ENCODE assay signal across 8 cellular contexts in genomic region chr4:83285022-83285387, GRCh38. TPM values are rescaled to one million over a fixed set of nuclear protein-coding genes. Genes with fewer than 3 reads are reported as not detected.
DNase-seq lines count a peak whose midpoint lies in the region; ATAC-seq and TF ChIP-seq lines count a peak whose summit lies in the region.

No MANE protein-coding gene starts in this region.

- no peak for TF ChIP-seq EP300 in stomach (IDR thresholded peaks at IDR 0.05)

- peak overlapping the region; percentile 57 to 84 (median 69) for H3K4me3 ChIP-seq in stomach

- H3K27me3 ChIP-seq in stomach: no peaks in the 10 kb centered on the region

- no peaks in the 10 kb centered on the region for H3K36me3 ChIP-seq in stomach

- intact Hi-C loops in left colon (cut with DNase I, micrococcal nuclease) (loop anchor here in 1 of 2 donors (10.0 kb wide), 1 partner anchor 820 kb away; no protein-coding TSS in a partner anchor), stomach (cut with DNase I; ENCODE audit: low total_unique reads) (no loop called here)

- DNase-seq in NCI-H524 (lab: John Stamatoyannopoulos, UW): peak; percentile 2 to 21
- DNase-seq in NCI-H524 treated with DMSO at 0.1 percent for 48 hours (lab: John Stamatoyannopoulos, UW): no peak
- DNase-seq in RWPE1 (ENCODE audit: low spot score): peak; percentile 22
- DNase-seq in left colon: peak in 1 of 2 donors; percentile 33
- DNase-seq in stomach: no peak

- CTCF ChIA-PET in RWPE1 (lab: Yijun Ruan, JAX): interaction anchor here (0.5 to 1.2 kb wide), 5 partner anchors 10 to 984 kb away, joined by 3 to 6 read pairs (median 4); no protein-coding TSS in a partner anchor

- WGBS in stomach, 5 donors: 1 to 3% (median 1%) methylated on average over 10 of the region's 10 CpGs

- TF ChIP-seq CTCF in RWPE1 (conservative IDR thresholded peaks at IDR 0.05; ENCODE audit: low read depth) (no peak), stomach (IDR thresholded peaks at IDR 0.05) (no peak)

- ATAC-seq in HG03066 (IDR thresholded peaks at IDR 0.05; ENCODE audit: low read depth, unreplicated experiment) (peak; percentile 23), left colon (peak; percentile 42), HG03521 (IDR thresholded peaks at IDR 0.05; ENCODE audit: unreplicated experiment) (no peak)

- POLR2A ChIA-PET in RWPE1 (lab: Yijun Ruan, JAX; ENCODE audit: low non-redundant PET): interaction anchor here (0.5 to 1.0 kb wide), 3 partner anchors 10 to 389 kb away, joined by 3 read pairs; partner anchors contain the start of gene HPSE

- peaks cover 7 to 35% (median 18%) of the 10 kb centered on the region in 4 donors for H3K4me1 ChIP-seq in stomach

- TF ChIP-seq POLR2A in stomach (IDR thresholded peaks at IDR 0.05): no peak

- H3K27ac ChIP-seq in RWPE1 (peak overlapping the region; percentile 95), cingulate gyrus (ENCODE audit: low read depth, low read length) (peak overlapping the region; percentile 96), stomach (peak overlapping the region in 4 of 5 donors; percentile 88 to 99 (median 96))

- H3K9me3 ChIP-seq in stomach: no peaks in the 10 kb centered on the region

RNA-seq across cellular contexts. Expression of gene COQ2, which starts 0.4 kb away (rescaled TPM):
- total RNA-seq in left colon: 10 to 100 TPM; 18.9 to 23.3 TPM
- total RNA-seq in stomach: 10 to 100 TPM in 1 of 5 donors, 1 to 10 TPM in 4; 1.8 to 10.1 (median 9.1) TPM
- polyA plus RNA-seq in stomach: 1 to 10 TPM; 2.9 to 7.1 (median 5.1) TPM

RNA-seq across cellular contexts. Expression of gene HPSE, which starts 49.6 kb away (rescaled TPM):
- total RNA-seq in left colon: 10 to 100 TPM; 13.3 to 23.8 TPM
- total RNA-seq in stomach: 1 to 10 TPM in 2 of 5 donors, under 1 TPM in 2, not detected in 1; under 0.01 to 4.9 (median 0.92) TPM
- polyA plus RNA-seq in stomach: 1 to 10 TPM in 2 of 3 donors, under 1 TPM in 1; 0.61 to 1.9 (median 1.2) TPM

Comparison
In these comparisons a context has a peak if more than half of its experiments do, and no peak if none do; other contexts are left out.
1. DNase-seq: peak in NCI-H524 (2 of 2) and RWPE1 (single experiment); none in NCI-H524 treated with DMSO at 0.1 percent for 48 hours (single experiment) and stomach (single experiment).
2. Peak in every context shown above with its lines, with median percentiles within 50 percentile points of each other: H3K27ac ChIP-seq.